Comparison of ENCODE assay signal across 19 cellular contexts in the genomic region with DNA sequence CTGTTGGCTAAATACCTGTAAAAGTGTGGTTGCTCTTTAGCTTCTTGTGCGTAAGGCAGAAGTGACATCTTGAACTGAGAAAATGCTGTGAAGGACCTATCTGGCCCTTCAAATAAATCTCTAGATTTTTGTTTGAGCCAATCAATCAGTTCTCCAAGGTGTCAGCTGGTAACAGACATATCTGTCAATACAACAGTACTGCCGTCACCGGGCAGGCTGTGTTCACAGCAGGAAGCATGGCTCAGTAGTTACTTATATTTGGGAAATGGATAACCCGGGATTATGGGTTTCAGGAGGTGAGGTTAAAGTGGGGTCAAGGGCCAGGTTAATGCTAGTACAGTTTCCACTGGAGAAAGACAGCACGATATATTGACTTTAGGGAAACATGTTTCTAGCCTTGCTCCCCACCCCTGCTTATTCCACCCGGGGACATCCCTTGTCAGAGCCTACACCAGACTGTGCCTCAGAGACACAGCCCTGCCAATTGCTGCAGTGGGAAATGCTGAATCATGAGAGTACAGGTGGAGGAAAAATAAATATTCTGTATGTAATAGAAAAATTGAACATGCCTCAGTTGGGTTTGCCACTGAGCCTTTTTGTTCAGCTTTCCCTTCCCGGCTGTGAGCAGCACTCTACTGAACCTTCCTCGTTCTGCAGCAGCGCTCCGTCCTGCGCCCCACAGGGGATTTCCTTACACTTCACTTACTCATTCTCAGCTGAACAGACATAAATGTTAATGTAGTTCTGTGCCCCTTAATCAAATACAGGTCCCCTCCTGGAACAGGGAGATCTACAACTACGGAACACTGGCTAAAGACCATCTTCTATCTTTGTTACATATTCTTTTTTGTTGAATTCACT.
DNase-seq lines count a peak whose midpoint lies in the region; ATAC-seq and TF ChIP-seq lines count a peak whose summit lies in the region.
"Had no signal": no experiment of that assay in that cellular context is flagged by ENCODE, and none has a peak within 500 bp of the region (broad histone marks: within the 10 kb centered on the region; RNA-seq: fewer than 3 reads in every experiment).

No MANE protein-coding gene starts in this region.

- H2AFZ ChIP-seq in Karpas-422 (ENCODE audit: low read length) = no peak overlapping the region
- H2AFZ ChIP-seq: GM23248, hepatocyte had no signal

- no peaks in the 10 kb centered on the region for H3K9me3 ChIP-seq in Karpas-422 (ENCODE audit: low read length)

- H3K27me3 Mint-ChIP-seq in neural crest cell (ENCODE audit: low read depth) = no peaks in the 10 kb centered on the region

- peak overlapping the region; percentile 43 for H3K4me3 Mint-ChIP-seq in neural crest cell
- H3K4me3 Mint-ChIP-seq: activated CD8-positive, alpha-beta memory T cell treated with anti-CD3 and anti-CD28 coated beads, Interleukin-2, amount 10 ng/mL, durations not matched to agents 7 days and 5 days; B cell; naive B cell; T-cell had no signal

- H3K9ac ChIP-seq in Karpas-422 (ENCODE audit: low read length) = no peak overlapping the region
- H3K9ac ChIP-seq: GM23248 had no signal

- H3K9me3 Mint-ChIP-seq in neural crest cell = peaks cover 5% of the 10 kb centered on the region
- H3K9me3 Mint-ChIP-seq: naive B cell, T-cell had no signal

- H3K36me3 Mint-ChIP-seq in neural crest cell (ENCODE audit: low read depth) = peaks cover 2% of the 10 kb centered on the region
- H3K36me3 Mint-ChIP-seq: activated CD8-positive, alpha-beta memory T cell treated with anti-CD3 and anti-CD28 coated beads, Interleukin-2, amount 10 ng/mL, durations not matched to agents 7 days and 5 days; naive B cell; T-cell had no signal

- H3K9me2 ChIP-seq in Karpas-422 (replicated peaks; ENCODE audit: insufficient read depth, low read length) = no peaks in the 10 kb centered on the region

- TF ChIP-seq CTCF in GM10248 (IDR thresholded peaks at IDR 0.05; ENCODE audit: control extremely low read depth, extremely low read depth, low read depth, missing control alignments) (no peak), epithelial cell of esophagus (IDR thresholded peaks at IDR 0.05; ENCODE audit: insufficient read depth, low read depth, low read length, missing control alignments) (no peak), neural crest cell (conservative IDR thresholded peaks at IDR 0.05) (no peak)

- no peak overlapping the region for H3K4me2 ChIP-seq in Karpas-422 (ENCODE audit: low read depth, low read length, poor library complexity, severe bottlenecking)
- H3K4me2 ChIP-seq: hepatocyte had no signal

- H3K79me2 ChIP-seq in Karpas-422 (ENCODE audit: low read length) = peaks cover 10% of the 10 kb centered on the region; the same call in 1 of the 2 replicates
- H3K79me2 ChIP-seq: hepatocyte had no signal

- H3K36me3 ChIP-seq in Karpas-422 (ENCODE audit: insufficient read depth, low read length) = no peaks in the 10 kb centered on the region

- peaks cover 78% of the 10 kb centered on the region for H3K4me1 Mint-ChIP-seq in neural crest cell
- H3K4me1 Mint-ChIP-seq: activated CD8-positive, alpha-beta memory T cell treated with anti-CD3 and anti-CD28 coated beads, Interleukin-2, amount 10 ng/mL, durations not matched to agents 7 days and 5 days; T-cell had no signal

- POLR2A ChIA-PET in GM10248 (lab: Yijun Ruan, JAX) = no interaction called here

- DNase-seq in GM10248 (ENCODE audit: extremely low spot score) (peak; percentile 28), Karpas-422 (no peak), epithelial cell of esophagus (ENCODE audit: low read depth) (peak; percentile 4), neural crest cell (ENCODE audit: low read depth, low spot score) (no peak), OCI-M2 (lab: John Stamatoyannopoulos, UW; ENCODE audit: unreplicated experiment) (no peak), Right ventricle myocardium inferior (ENCODE audit: missing footprints) (no peak)
- DNase-seq: activated CD8-positive, alpha-beta memory T cell treated with anti-CD3 and anti-CD28 coated beads, Interleukin-2, amount 10 ng/mL, durations not matched to agents 7 days and 5 days; activated gamma-delta T cell; DMS 273 treated with DMSO at 0.1 percent for 48 hours; GM23248; left cardiac atrium; naive B cell; NCI-H2029; NCI-H526 treated with DMSO at 0.1 percent for 48 hours; T-cell had no signal

- H3K4me1 ChIP-seq in Karpas-422 (ENCODE audit: low read length) = peaks cover 49% of the 10 kb centered on the region

- intact Hi-C loops in Right ventricle myocardium inferior (cut with DNase I) = no loop called here

- no peaks in the 10 kb centered on the region for H3K27me3 ChIP-seq in Karpas-422 (ENCODE audit: low read length)
- H3K27me3 ChIP-seq: hepatocyte had no signal

- H4K20me1 ChIP-seq in Karpas-422 (ENCODE audit: insufficient read depth, low read depth, low read length) = peaks cover 7% of the 10 kb centered on the region; the same call in 1 of the 2 replicates

- 0 out of 2 replicates have a peak overlapping the region, but pooled peaks have one; percentile 22 for H3K27ac ChIP-seq in Karpas-422 (ENCODE audit: low read length)
- H3K27ac ChIP-seq: GM23248, hepatocyte had no signal

- CTCF ChIA-PET in GM10248 (lab: Yijun Ruan, JAX) = no interaction called here

- peak overlapping the region; percentile 84 for H3K27ac Mint-ChIP-seq in neural crest cell (ENCODE audit: unreplicated experiment)
- H3K27ac Mint-ChIP-seq: activated CD8-positive, alpha-beta memory T cell treated with anti-CD3 and anti-CD28 coated beads, Interleukin-2, amount 10 ng/mL, durations not matched to agents 7 days and 5 days; B cell; T-cell had no signal

- ATAC-seq in HG03571 (IDR thresholded peaks at IDR 0.05; ENCODE audit: unreplicated experiment) (no peak), GM21529 (IDR thresholded peaks at IDR 0.05; ENCODE audit: unreplicated experiment) (no peak), Right ventricle myocardium inferior (no peak)
- ATAC-seq: activated CD8-positive, alpha-beta memory T cell treated with anti-CD3 and anti-CD28 coated beads, Interleukin-2, amount 10 ng/mL, durations not matched to agents 7 days and 5 days; left cardiac atrium; T-cell had no signal

- H3K4me3 ChIP-seq in Karpas-422 (ENCODE audit: low read length) (no peak overlapping the region), epithelial cell of esophagus (ENCODE audit: low read length) (no peak overlapping the region)
- H3K4me3 ChIP-seq: GM23248, hepatocyte had no signal

Comparison
In these comparisons a context has a peak if more than half of its experiments do, and no peak if none do; other contexts are left out.
1. DNase-seq: peak in GM10248 (single experiment) and epithelial cell of esophagus (single experiment); none in Karpas-422 (single experiment), neural crest cell (single experiment), OCI-M2 (single experiment) and Right ventricle myocardium inferior (single experiment).